9 cellular contexts compared by ENCODE assay signal in the genomic region with DNA sequence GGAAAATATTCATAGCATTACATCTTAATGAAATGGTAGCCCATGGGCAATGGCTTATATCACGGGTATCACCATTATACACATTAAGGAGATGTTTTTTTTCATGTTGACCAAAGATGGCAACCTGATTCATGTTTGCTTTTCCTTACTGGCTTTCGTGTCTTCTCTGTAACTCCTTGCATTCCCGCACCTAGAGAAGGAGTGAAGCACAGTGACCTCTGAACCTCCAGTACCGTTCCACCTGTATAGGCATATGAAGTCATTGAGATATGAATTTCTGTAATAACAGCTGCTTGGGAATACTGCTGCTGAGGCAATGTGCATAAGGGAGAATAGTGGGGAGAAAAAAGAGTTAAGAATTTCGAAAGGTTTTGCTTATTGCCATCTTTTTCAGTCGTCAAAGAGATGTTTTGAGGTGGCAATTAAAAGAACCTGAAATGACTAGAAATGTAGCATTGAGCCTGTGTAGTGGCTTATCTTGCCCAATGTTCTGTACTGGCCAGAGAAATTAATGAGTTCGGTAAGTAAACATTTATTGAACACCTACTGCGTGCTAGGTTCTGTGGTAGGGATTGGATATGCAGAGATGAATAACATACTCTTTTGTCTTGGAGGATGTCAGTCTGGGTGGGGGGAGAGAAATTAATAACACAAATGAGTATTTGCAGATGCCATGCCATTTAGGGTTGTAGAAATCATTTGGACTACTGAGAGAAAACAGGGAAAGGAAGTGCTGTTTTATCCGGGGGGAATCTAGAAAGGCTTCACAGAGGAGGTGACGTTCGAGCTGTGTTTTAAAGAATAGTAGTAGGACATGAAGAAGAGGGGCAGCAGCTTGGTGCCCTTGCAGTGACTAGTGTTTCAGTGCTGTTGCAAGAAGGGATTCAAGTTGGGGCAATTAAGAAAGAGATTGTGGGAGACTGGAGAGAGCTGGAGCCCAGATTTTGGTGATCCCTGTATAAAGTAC. TPM values are rescaled to one million over a fixed set of nuclear protein-coding genes. Genes with fewer than 3 reads are reported as not detected.
A peak's percentile ranks its signal among the peaks of the same experiment; 100 is the strongest.
DNase-seq lines count a peak whose midpoint lies in the region; ATAC-seq and TF ChIP-seq lines count a peak whose summit lies in the region.
"Had no signal": no experiment of that assay in that cellular context is flagged by ENCODE, and none has a peak within 500 bp of the region (broad histone marks: within the 10 kb centered on the region; RNA-seq: fewer than 3 reads in every experiment).

No MANE protein-coding gene starts in this region.

- TF ChIP-seq CTCF in kidney epithelial cell (IDR thresholded peaks at IDR 0.05; ENCODE audit: insufficient read depth, low read length, poor library complexity, severe bottlenecking) (no peak), tibial artery (IDR thresholded peaks at IDR 0.05) (no peak)

- POLR2A ChIA-PET in activated naive CD8-positive, alpha-beta T cell treated with anti-CD3 and anti-CD28 coated beads, Interleukin-2, amount 10 ng/mL, durations not matched to agents 7 days and 5 days (lab: Charles Lee): interaction anchor here (0.5 to 1.3 kb wide), 5 partner anchors 10 to 541 kb away, joined by 3 to 5 read pairs (median 4); no protein-coding TSS in a partner anchor

- peak overlapping the region; percentile 94 to 100 for H3K4me3 Mint-ChIP-seq in activated T-cell treated with anti-CD3 and anti-CD28 coated beads, Interleukin-2, amount 50 U/mL, for 72 hours
- H3K4me3 Mint-ChIP-seq in activated naive CD8-positive, alpha-beta T cell treated with anti-CD3 and anti-CD28 coated beads, Interleukin-2, amount 10 ng/mL, durations not matched to agents 7 days and 5 days: peak overlapping the region; percentile 96

- H3K27me3 ChIP-seq in kidney epithelial cell (ENCODE audit: control insufficient read depth, insufficient read depth, low read length) (no peaks in the 10 kb centered on the region), tibial artery (no peaks in the 10 kb centered on the region)

- H3K9me3 ChIP-seq in tibial artery: no peaks in the 10 kb centered on the region

- peaks cover 61% of the 10 kb centered on the region for H3K4me1 Mint-ChIP-seq in activated T-cell treated with anti-CD3 and anti-CD28 coated beads, Interleukin-2, amount 50 U/mL, for 72 hours (ENCODE audit: low read depth)
- peaks cover 30% of the 10 kb centered on the region for H3K4me1 Mint-ChIP-seq in activated naive CD8-positive, alpha-beta T cell treated with anti-CD3 and anti-CD28 coated beads, Interleukin-2, amount 10 ng/mL, durations not matched to agents 7 days and 5 days

- DNase-seq in activated T-cell treated with anti-CD3 and anti-CD28 coated beads, Interleukin-2, amount 50 U/mL, for 72 hours: no peak
- DNase-seq in activated T-cell treated with anti-CD3 and anti-CD28 coated beads, Interleukin-2, amount 50 U/mL, for 1 hour: no peak
- no peak for DNase-seq in activated naive CD8-positive, alpha-beta T cell treated with anti-CD3 and anti-CD28 coated beads, Interleukin-2, amount 10 ng/mL, durations not matched to agents 7 days and 5 days
- DNase-seq in kidney epithelial cell (ENCODE audit: low read depth): no peak
- DNase-seq in tibial artery: no peak
- DNase-seq in activated effector memory CD4-positive, alpha-beta T cell treated with anti-CD3 and anti-CD28 coated beads, Interleukin-2, amount 50 U/mL, for 16 hours: no peak
- no peak for DNase-seq in GM19238 (ENCODE audit: insufficient read length, low spot score)
- DNase-seq: NCI-H1436 treated with DMSO at 0.1 percent for 48 hours had no signal

- intact Hi-C loops in tibial artery (cut with DNase I; ENCODE audit: low total_unique reads): no loop called here

- no peak for ATAC-seq in activated T-cell treated with anti-CD3 and anti-CD28 coated beads, Interleukin-2, amount 50 U/mL, for 72 hours (replicated peaks in 1 of 2)
- no peak for ATAC-seq in activated naive CD8-positive, alpha-beta T cell treated with anti-CD3 and anti-CD28 coated beads, Interleukin-2, amount 10 ng/mL, durations not matched to agents 7 days and 5 days (ENCODE audit: low read depth)
- no peak for ATAC-seq in GM21786 (IDR thresholded peaks at IDR 0.05; ENCODE audit: unreplicated experiment)

- no peaks in the 10 kb centered on the region for H3K27me3 Mint-ChIP-seq in activated T-cell treated with anti-CD3 and anti-CD28 coated beads, Interleukin-2, amount 50 U/mL, for 72 hours (ENCODE audit: low read depth)
- H3K27me3 Mint-ChIP-seq in activated naive CD8-positive, alpha-beta T cell treated with anti-CD3 and anti-CD28 coated beads, Interleukin-2, amount 10 ng/mL, durations not matched to agents 7 days and 5 days: no peaks in the 10 kb centered on the region

- H3K27ac ChIP-seq in tibial artery: peak overlapping the region; percentile 87 to 99

- peak overlapping the region; percentile 52 for H3K27ac Mint-ChIP-seq in activated T-cell treated with anti-CD3 and anti-CD28 coated beads, Interleukin-2, amount 50 U/mL, for 72 hours
- H3K27ac Mint-ChIP-seq in activated naive CD8-positive, alpha-beta T cell treated with anti-CD3 and anti-CD28 coated beads, Interleukin-2, amount 10 ng/mL, durations not matched to agents 7 days and 5 days: peak overlapping the region; percentile 22

- H3K9me3 Mint-ChIP-seq in activated T-cell treated with anti-CD3 and anti-CD28 coated beads, Interleukin-2, amount 50 U/mL, for 72 hours: no peaks in the 10 kb centered on the region
- no peaks in the 10 kb centered on the region for H3K9me3 Mint-ChIP-seq in activated naive CD8-positive, alpha-beta T cell treated with anti-CD3 and anti-CD28 coated beads, Interleukin-2, amount 10 ng/mL, durations not matched to agents 7 days and 5 days

- H3K36me3 ChIP-seq in kidney epithelial cell (ENCODE audit: control insufficient read depth, insufficient read depth, low read length) (no peaks in the 10 kb centered on the region), tibial artery (peaks cover 7 to 8% (median 7%) of the 10 kb centered on the region in 3 donors)

- peaks cover 0 to 70% (median 34%) of the 10 kb centered on the region in 4 donors for H3K4me1 ChIP-seq in tibial artery

- H3K4me3 ChIP-seq in kidney epithelial cell (ENCODE audit: low read depth, low read length): peak overlapping the region; percentile 95
- H3K4me3 ChIP-seq in tibial artery: peak overlapping the region; percentile 68 to 82

- peaks cover 10 to 24% of the 10 kb centered on the region in 2 donors for H3K36me3 Mint-ChIP-seq in activated T-cell treated with anti-CD3 and anti-CD28 coated beads, Interleukin-2, amount 50 U/mL, for 72 hours (ENCODE audit: insufficient read depth in 2 of 2)
- H3K36me3 Mint-ChIP-seq in activated naive CD8-positive, alpha-beta T cell treated with anti-CD3 and anti-CD28 coated beads, Interleukin-2, amount 10 ng/mL, durations not matched to agents 7 days and 5 days: peaks cover 16% of the 10 kb centered on the region

RNA-seq across cellular contexts. Expression of gene FEM1B, which starts 2.5 kb away (rescaled TPM):
- 10 to 100 TPM; 51.3 to 54.6 TPM for total RNA-seq in activated T-cell treated with anti-CD3 and anti-CD28 coated beads, Interleukin-2, amount 50 U/mL, for 72 hours
- total RNA-seq in activated naive CD8-positive, alpha-beta T cell treated with anti-CD3 and anti-CD28 coated beads, Interleukin-2, amount 10 ng/mL, durations not matched to agents 7 days and 5 days: 10 to 100 TPM; 51.9 to 54.0 TPM
- total RNA-seq in kidney epithelial cell: 37.6 and 41.3 TPM in 2 replicates

RNA-seq across cellular contexts. Expression of gene CLN6, which starts 50.5 kb away (rescaled TPM):
- 10 to 100 TPM; 31.6 to 40.7 TPM for total RNA-seq in activated T-cell treated with anti-CD3 and anti-CD28 coated beads, Interleukin-2, amount 50 U/mL, for 72 hours
- total RNA-seq in activated naive CD8-positive, alpha-beta T cell treated with anti-CD3 and anti-CD28 coated beads, Interleukin-2, amount 10 ng/mL, durations not matched to agents 7 days and 5 days: 10 to 100 TPM; 38.4 to 42.1 TPM
- total RNA-seq in kidney epithelial cell: 29.0 and 31.4 TPM in 2 replicates
